ENCODE assay signal across 6 cellular contexts in the genomic region with DNA sequence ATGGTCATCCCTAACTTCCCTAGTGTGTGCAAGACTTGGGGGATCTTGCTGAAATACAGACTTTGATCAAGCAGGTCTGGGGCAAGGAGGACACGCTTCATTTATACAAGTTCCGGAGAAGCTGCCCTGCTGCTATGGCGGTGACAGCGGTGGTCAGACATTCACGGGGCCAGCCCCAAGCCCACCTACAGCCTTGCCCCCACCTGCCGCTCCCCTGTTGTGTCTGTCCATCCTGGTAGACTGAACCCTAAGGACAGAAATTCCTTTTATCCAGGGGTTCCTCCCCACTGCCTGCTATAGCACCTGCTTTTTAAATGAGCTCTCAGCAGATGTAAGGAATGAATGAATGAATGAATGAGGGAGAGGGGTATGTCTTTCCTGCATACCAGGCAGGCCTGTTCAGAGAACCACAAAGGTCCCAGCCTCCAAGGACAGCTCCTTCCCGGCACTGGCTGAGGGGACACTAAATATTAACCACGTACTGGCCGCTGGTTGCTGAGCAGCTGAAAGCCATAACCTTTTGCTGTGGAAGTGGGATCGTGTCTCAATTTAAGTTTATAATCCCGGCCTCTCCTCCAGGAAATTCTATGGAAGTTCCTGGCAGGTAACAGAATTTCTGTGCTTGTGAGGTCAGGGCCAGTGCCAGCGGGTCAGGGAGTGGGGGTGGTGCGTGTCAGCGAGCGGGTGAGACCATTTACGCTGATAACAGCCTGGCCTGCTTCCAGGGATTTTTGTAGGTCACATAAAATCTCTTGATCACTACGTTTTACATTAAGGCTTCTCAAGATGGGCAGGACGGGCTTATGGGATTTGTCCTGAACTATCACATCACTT. TPM values are rescaled to one million over a fixed set of nuclear protein-coding genes. Genes with fewer than 3 reads are reported as not detected.
DNase-seq lines count a peak whose midpoint lies in the region; ATAC-seq and TF ChIP-seq lines count a peak whose summit lies in the region.

No MANE protein-coding gene starts in this region.

- intact Hi-C loops in left ventricle myocardium superior (cut with micrococcal nuclease) = no loop called here

- H3K27ac ChIP-seq in tibial nerve = peak overlapping the region; percentile 63 to 85 (median 84)

- TF ChIP-seq CTCF in tibial nerve (IDR thresholded peaks at IDR 0.05) = no peak

- no peaks in the 10 kb centered on the region for H3K27me3 ChIP-seq in tibial nerve

- TF ChIP-seq EP300 in tibial nerve (IDR thresholded peaks at IDR 0.05) = no peak

- ATAC-seq in activated T-cell treated with anti-CD3 and anti-CD28 coated beads, Interleukin-2, amount 50 U/mL, for 72 hours (replicated peaks in 1 of 2) = no peak
- ATAC-seq in left ventricle myocardium superior (no peak), HG02759 (IDR thresholded peaks at IDR 0.05; ENCODE audit: unreplicated experiment) (no peak)

- H3K27me3 Mint-ChIP-seq in activated T-cell treated with anti-CD3 and anti-CD28 coated beads, Interleukin-2, amount 50 U/mL, for 72 hours (ENCODE audit: low read depth) = no peaks in the 10 kb centered on the region

- peak overlapping the region; percentile 100 for H3K27ac Mint-ChIP-seq in activated T-cell treated with anti-CD3 and anti-CD28 coated beads, Interleukin-2, amount 50 U/mL, for 72 hours

- H3K4me3 ChIP-seq in tibial nerve = peak overlapping the region in 1 of 4 donors; percentile 27

- peaks cover 0 to 9% of the 10 kb centered on the region in 2 donors for H3K36me3 Mint-ChIP-seq in activated T-cell treated with anti-CD3 and anti-CD28 coated beads, Interleukin-2, amount 50 U/mL, for 72 hours (ENCODE audit: insufficient read depth in 2 of 2)

- 41 to 44% methylated on average over 18 of the region's 18 CpGs for WGBS in tibial nerve, 2 donors

- no peak for DNase-seq in activated T-cell treated with anti-CD3 and anti-CD28 coated beads, Interleukin-2, amount 50 U/mL, for 72 hours
- no peak for DNase-seq in activated T-cell treated with anti-CD3 and anti-CD28 coated beads, Interleukin-2, amount 50 U/mL, for 48 hours
- DNase-seq in left ventricle myocardium superior (peak; percentile 39), tibial nerve (ENCODE audit: low spot score in 2 of 2) (no peak), germinal center (ENCODE audit: low spot score) (no peak)

- H3K9me3 ChIP-seq in tibial nerve = no peaks in the 10 kb centered on the region

- no peak for TF ChIP-seq POLR2A in tibial nerve (IDR thresholded peaks at IDR 0.05)

- H3K4me3 Mint-ChIP-seq in activated T-cell treated with anti-CD3 and anti-CD28 coated beads, Interleukin-2, amount 50 U/mL, for 72 hours = peak overlapping the region; percentile 76 to 81

- peaks cover 0 to 19% (median 0%) of the 10 kb centered on the region in 3 donors for H3K36me3 ChIP-seq in tibial nerve

- H3K4me1 ChIP-seq in tibial nerve = peaks cover 0 to 58% (median 30%) of the 10 kb centered on the region in 4 donors

- H3K9me3 Mint-ChIP-seq in activated T-cell treated with anti-CD3 and anti-CD28 coated beads, Interleukin-2, amount 50 U/mL, for 72 hours = no peaks in the 10 kb centered on the region

- peaks cover 46% of the 10 kb centered on the region for H3K4me1 Mint-ChIP-seq in activated T-cell treated with anti-CD3 and anti-CD28 coated beads, Interleukin-2, amount 50 U/mL, for 72 hours (ENCODE audit: low read depth)

RNA-seq across cellular contexts. Expression of gene TSSK6, which starts 27.1 kb away (rescaled TPM):
- 1 to 10 TPM; 5.0 to 5.6 TPM for total RNA-seq in activated T-cell treated with anti-CD3 and anti-CD28 coated beads, Interleukin-2, amount 50 U/mL, for 72 hours
- total RNA-seq in left ventricle myocardium superior (0.67 TPM), tibial nerve (1 to 10 TPM; 1.8 to 7.2 (median 3.7) TPM)

RNA-seq across cellular contexts. Expression of gene NDUFA13, which starts 27.8 kb away (rescaled TPM):
- 100 to 1,000 TPM; 229 to 263 TPM for total RNA-seq in activated T-cell treated with anti-CD3 and anti-CD28 coated beads, Interleukin-2, amount 50 U/mL, for 72 hours
- total RNA-seq in left ventricle myocardium superior = 1,297 TPM
- total RNA-seq in tibial nerve = 10 to 100 TPM; 27.3 to 93.6 (median 61.6) TPM

RNA-seq across cellular contexts. Expression of gene YJEFN3, which starts 40.5 kb away (rescaled TPM):
- total RNA-seq in activated T-cell treated with anti-CD3 and anti-CD28 coated beads, Interleukin-2, amount 50 U/mL, for 72 hours = 10 to 100 TPM; 18.2 to 21.3 TPM
- total RNA-seq in left ventricle myocardium superior = 9.4 TPM
- total RNA-seq in tibial nerve = 1 to 10 TPM; 4.2 to 9.4 (median 5.7) TPM

RNA-seq across cellular contexts. Expression of gene CILP2, which starts 49.8 kb away (rescaled TPM):
- total RNA-seq in activated T-cell treated with anti-CD3 and anti-CD28 coated beads, Interleukin-2, amount 50 U/mL, for 72 hours = under 1 TPM; 0.44 to 0.86 TPM
- 0.50 TPM for total RNA-seq in left ventricle myocardium superior
- total RNA-seq in tibial nerve = under 1 TPM in 2 of 4 donors, not detected in 2; 0.20 to 0.66 TPM
